Comparison of ENCODE assay signal across 23 cellular contexts in genomic region chr11:37371346-37371970, GRCh38.
A peak's percentile ranks its signal among the peaks of the same experiment; 100 is the strongest.
DNase-seq lines count a peak whose midpoint lies in the region; ATAC-seq, FAIRE-seq and TF ChIP-seq lines count a peak whose summit lies in the region.
"Had no signal": no experiment of that assay in that cellular context is flagged by ENCODE, and none has a peak within 500 bp of the region (broad histone marks: within the 10 kb centered on the region; RNA-seq: fewer than 3 reads in every experiment).

No MANE protein-coding gene starts in this region.

- H3K9ac ChIP-seq in HepG2 (ENCODE audit: insufficient read depth, low read depth, low read length) (no peak overlapping the region), PC-3 (ENCODE audit: low read length) (no peak overlapping the region), mammary epithelial cell (ENCODE audit: insufficient read depth, low read length) (no peak overlapping the region)
- H3K9ac ChIP-seq: KMS-11 had no signal

- dilution Hi-C loops in mammary epithelial cell (cut with HindIII; ENCODE audit: low sequenced_read_pairs): no loop called here

- TF ChIP-seq EP300 in HepG2 (IDR thresholded peaks at IDR 0.05; ENCODE audit: low read depth in 2 of 2, low read length in 2 of 2) (no peak), HepG2 (CRISPR knock-in tag; IDR thresholded peaks at IDR 0.05; ENCODE audit: borderline replicate concordance) (no peak)

- ATAC-seq in HepG2 (no peak), right lobe of liver (no peak), PC-3 (peak; percentile 76), GM19397 (IDR thresholded peaks at IDR 0.05; ENCODE audit: unreplicated experiment) (no peak)
- ATAC-seq: GM12878, Panc1 had no signal

- H3K27me3 ChIP-seq in HepG2 (ENCODE audit: control insufficient read depth in 1 of 2, insufficient read depth in 2 of 2, low read length in 2 of 2) (no peaks in the 10 kb centered on the region; a peak in 1 of 5 replicates), right lobe of liver (no peaks in the 10 kb centered on the region), PC-3 (ENCODE audit: low read length) (no peaks in the 10 kb centered on the region), mammary epithelial cell (ENCODE audit: insufficient read depth, low read length) (no peaks in the 10 kb centered on the region)

- no peaks in the 10 kb centered on the region for H3F3A ChIP-seq in PC-3 (ENCODE audit: low read length, unreplicated experiment)

- TF ChIP-seq CTCF in HepG2 (CRISPR knock-in tag; IDR thresholded peaks at IDR 0.05): no peak
- TF ChIP-seq CTCF in right lobe of liver (IDR thresholded peaks at IDR 0.05): no peak
- TF ChIP-seq CTCF in PC-3 (conservative IDR thresholded peaks at IDR 0.05; ENCODE audit: low read depth, low read length): no peak
- no peak for TF ChIP-seq CTCF in mammary epithelial cell (conservative IDR thresholded peaks at IDR 0.05 in 1 of 2, IDR thresholded peaks at IDR 0.05 in 1 of 2; ENCODE audit: extremely low read depth in 1 of 2, insufficient read depth in 1 of 2, low read depth in 1 of 2, low read length in 2 of 2)

- no peak for TF ChIP-seq RAD21 in HepG2 (CRISPR knock-in tag; IDR thresholded peaks at IDR 0.05)

- intact Hi-C loops in HepG2 (cut with micrococcal nuclease; ENCODE audit: unreplicated experiment) (no loop called here), right lobe of liver (cut with DNase I) (no loop called here), PC-3 (cut with micrococcal nuclease) (no loop called here), mammary epithelial cell (cut with micrococcal nuclease) (no loop called here)

- in situ Hi-C loops in HepG2 (cut with HindIII; ENCODE audit: extremely low pct_ligation_motif_present, low pct_unique_long_range_greater_than_20kb) (no loop called here), mammary epithelial cell (cut with MboI; ENCODE audit: low sequenced_read_pairs in 2 of 2) (no loop called here)

- POLR2A ChIA-PET in HepG2 (lab: Yijun Ruan, JAX) (no interaction called here), PC-3 (lab: Charles Lee; ENCODE audit: unreplicated experiment) (no interaction called here)

- TF ChIP-seq POLR2A in HepG2 (IDR thresholded peaks at IDR 0.05; ENCODE audit: insufficient read depth in 1 of 2, low read depth in 2 of 2, low read length in 2 of 2) (no peak), right lobe of liver (IDR thresholded peaks at IDR 0.05) (no peak)

- no peaks in the 10 kb centered on the region for H3K9me2 ChIP-seq in PC-3 (replicated peaks; ENCODE audit: low read length)

- BruUV-seq in HepG2 (replicated peaks; lab: Mats Ljungman, UMichigan): no TSS peak
- BruUV-seq in PC-3 (replicated peaks; lab: Mats Ljungman, UMichigan): no TSS peak
- BruUV-seq in mammary epithelial cell (replicated peaks; lab: Mats Ljungman, UMichigan): no TSS peak

- no peak overlapping the region for H3K4me3 ChIP-seq in HepG2 (replicated peaks in 1 of 3; ENCODE audit: insufficient read depth in 1 of 3, low read depth in 2 of 3, low read length in 3 of 3)
- no peak overlapping the region for H3K4me3 ChIP-seq in right lobe of liver
- no peak overlapping the region for H3K4me3 ChIP-seq in PC-3 (ENCODE audit: low read length)
- no peak overlapping the region for H3K4me3 ChIP-seq in mammary epithelial cell (replicated peaks in 1 of 3; ENCODE audit: insufficient read depth in 1 of 3, low read depth in 2 of 3, low read length in 3 of 3)
- H3K4me3 ChIP-seq: GM12878, SK-N-MC had no signal

- DNase-seq in HepG2 (ENCODE audit: low spot score) (no peak), right lobe of liver (no peak), PC-3 (peak; percentile 58), mammary epithelial cell (peak; percentile 39), LoVo (ENCODE audit: low spot score) (no peak), NCI-H526 (lab: John Stamatoyannopoulos, UW) (no peak), GF-D8 (lab: John Stamatoyannopoulos, UW) (no peak)
- DNase-seq: Calu3, NCI-H1092 treated with DMSO at 0.1 percent for 48 hours, NCI-H1436, NCI-H187, NCI-H2081 treated with DMSO at 0.1 percent for 48 hours, NCI-H2171 treated with DMSO at 0.1 percent for 48 hours, NCI-H524, SIG-M5 had no signal

- H3K4me1 ChIP-seq in HepG2 (ENCODE audit: insufficient read depth, low read length) (no peaks in the 10 kb centered on the region), right lobe of liver (peaks cover 0 to 5% (median 0%) of the 10 kb centered on the region in 4 donors), PC-3 (ENCODE audit: insufficient read depth, low read length) (peaks cover 14% of the 10 kb centered on the region), mammary epithelial cell (ENCODE audit: insufficient read depth, low read length) (peaks cover 3% of the 10 kb centered on the region)

- H3K27ac ChIP-seq in HepG2 (ENCODE audit: extremely low read length, insufficient read depth, low read length): no peak overlapping the region
- H3K27ac ChIP-seq in right lobe of liver: no peak overlapping the region
- peak overlapping the region; percentile 23 for H3K27ac ChIP-seq in PC-3 (ENCODE audit: low read length)
- no peak overlapping the region for H3K27ac ChIP-seq in mammary epithelial cell (ENCODE audit: insufficient read depth, low read depth, low read length)
- H3K27ac ChIP-seq: KMS-11, SK-N-MC had no signal

- H3K4me2 ChIP-seq in HepG2 (ENCODE audit: low read depth, low read length) (no peak overlapping the region), PC-3 (ENCODE audit: low read length) (peak overlapping the region; percentile 44; the same call in 1 of the 2 replicates), mammary epithelial cell (ENCODE audit: insufficient read depth, low read depth, low read length) (peak overlapping the region; percentile 47)
- H3K4me2 ChIP-seq: KMS-11 had no signal

- H4K20me1 ChIP-seq in HepG2 (ENCODE audit: insufficient read depth, low read length): no peaks in the 10 kb centered on the region
- H4K20me1 ChIP-seq in PC-3 (ENCODE audit: low read length): no peaks in the 10 kb centered on the region
- no peaks in the 10 kb centered on the region for H4K20me1 ChIP-seq in mammary epithelial cell (ENCODE audit: insufficient read depth, low read length)

- H3K9me3 ChIP-seq in HepG2 (ENCODE audit: low read length): peaks cover 86% of the 10 kb centered on the region
- H3K9me3 ChIP-seq in right lobe of liver: no peaks in the 10 kb centered on the region
- no peaks in the 10 kb centered on the region for H3K9me3 ChIP-seq in PC-3 (ENCODE audit: low read length)
- H3K9me3 ChIP-seq in mammary epithelial cell (replicated peaks; ENCODE audit: insufficient read depth, low read length): no peaks in the 10 kb centered on the region

- CTCF ChIA-PET in HepG2 (lab: Yijun Ruan, JAX; ENCODE audit: low intra/inter-chr PET ratio, low total read pairs) (no interaction called here), PC-3 (lab: Charles Lee) (interaction anchor here (0.6 kb wide), 1 partner anchor 407 kb away, joined by 3 read pairs; no protein-coding TSS in a partner anchor), mammary epithelial cell (lab: Charles Lee; ENCODE audit: low non-redundant PET) (no interaction called here)

- H2AFZ ChIP-seq in HepG2 (ENCODE audit: low read length): no peak overlapping the region
- H2AFZ ChIP-seq in PC-3 (ENCODE audit: low read length): no peak overlapping the region
- no peak overlapping the region for H2AFZ ChIP-seq in mammary epithelial cell (ENCODE audit: low read depth, low read length)

- H3K36me3 ChIP-seq in HepG2 (replicated peaks in 1 of 2; ENCODE audit: control insufficient read depth in 1 of 2, insufficient read depth in 2 of 2, low read length in 2 of 2) (no peaks in the 10 kb centered on the region), right lobe of liver (no peaks in the 10 kb centered on the region), PC-3 (ENCODE audit: low read depth, low read length) (no peaks in the 10 kb centered on the region), mammary epithelial cell (ENCODE audit: insufficient read depth, low read length) (no peaks in the 10 kb centered on the region)

- FAIRE-seq in HepG2 (lab: Jason Lieb, UNC): no peak
- FAIRE-seq: G401.6, GM12878, H1, HTR-8/SVneo had no signal

- H3K79me2 ChIP-seq in HepG2 (ENCODE audit: insufficient read depth, low read length) (no peaks in the 10 kb centered on the region), PC-3 (ENCODE audit: low read length) (no peaks in the 10 kb centered on the region), mammary epithelial cell (ENCODE audit: insufficient read depth, low read length) (no peaks in the 10 kb centered on the region)

TF ChIP-seq in HepG2, 621 proteins besides CTCF, POLR2A, EP300 and RAD21:
- TF ChIP-seq ZBTB39 (CRISPR knock-in tag; IDR thresholded peaks at IDR 0.05): no peak
- 0 out of 4 replicates have a peak, but pooled peaks of 1 of the 2 experiments have one; percentile 1 for TF ChIP-seq MAFK (conservative IDR thresholded peaks at IDR 0.05 in 1 of 2, IDR thresholded peaks at IDR 0.05 in 1 of 2; ENCODE audit: low read length in 2 of 2)
- TF ChIP-seq MAZ (IDR thresholded peaks at IDR 0.05; ENCODE audit: borderline replicate concordance, low read depth, low read length): no peak
- TF ChIP-seq MAZ (CRISPR knock-in tag; IDR thresholded peaks at IDR 0.05; ENCODE audit: low read depth): no peak
- no peak for TF ChIP-seq ERF (CRISPR knock-in tag; IDR thresholded peaks at IDR 0.05)
- TF ChIP-seq SNAPC5 (CRISPR knock-in tag; IDR thresholded peaks at IDR 0.05; ENCODE audit: borderline replicate concordance): no peak
- TF ChIP-seq ZNF33B (CRISPR knock-in tag; IDR thresholded peaks at IDR 0.05): no peak
- no peak for TF ChIP-seq ZNF260 (CRISPR knock-in tag; IDR thresholded peaks at IDR 0.05; ENCODE audit: borderline replicate concordance, low read depth)
- no peak for TF ChIP-seq ZBTB38 (CRISPR knock-in tag; IDR thresholded peaks at IDR 0.05)
- no peak for TF ChIP-seq TRIM24 (CRISPR knock-in tag; IDR thresholded peaks at IDR 0.05)
- TF ChIP-seq ZNF792 (CRISPR knock-in tag; IDR thresholded peaks at IDR 0.05): no peak
- 0 out of 2 replicates have a peak, but pooled peaks have one; percentile 32 for TF ChIP-seq NFE2L2 (IDR thresholded peaks at IDR 0.05; ENCODE audit: low read length)

Comparison
In these comparisons a context has a peak if more than half of its experiments do, and no peak if none do; other contexts are left out.
1. DNase-seq: peak in PC-3 (single experiment) and mammary epithelial cell (single experiment); none in HepG2 (single experiment), right lobe of liver (0 of 3), LoVo (single experiment), NCI-H526 (0 of 2) and GF-D8 (single experiment).